Comparison of ENCODE assay signal across 22 cellular contexts in the genomic region with DNA sequence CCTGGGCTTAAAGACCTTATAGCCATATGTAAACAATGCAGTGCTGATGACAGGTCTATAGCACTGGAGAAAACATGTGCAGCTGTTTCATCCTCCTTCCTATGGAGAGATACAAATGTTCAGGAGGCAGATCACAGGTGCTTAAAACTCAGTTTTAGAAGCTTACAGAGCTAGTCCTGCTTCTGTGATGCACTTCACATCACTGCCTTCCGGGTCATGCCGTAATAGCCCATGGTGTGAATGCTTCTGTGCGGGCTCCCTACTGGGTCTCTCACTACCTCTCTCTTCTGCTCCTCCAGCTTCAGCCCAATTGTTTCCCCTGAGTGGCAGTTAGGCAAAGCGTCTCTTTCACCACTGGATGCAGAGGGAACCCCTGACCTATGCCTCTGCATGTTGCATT.
DNase-seq lines count a peak whose midpoint lies in the region; ATAC-seq and TF ChIP-seq lines count a peak whose summit lies in the region.
"Had no signal": no experiment of that assay in that cellular context is flagged by ENCODE, and none has a peak within 500 bp of the region (broad histone marks: within the 10 kb centered on the region; RNA-seq: fewer than 3 reads in every experiment).

No MANE protein-coding gene starts in this region.

- H3K27ac ChIP-seq in duodenal mucosa (ENCODE audit: low read depth, low read length) (no peak overlapping the region), colonic mucosa (no peak overlapping the region)
- H3K27ac ChIP-seq: uterus had no signal

- H3K9me3 ChIP-seq in duodenal mucosa (ENCODE audit: control insufficient read depth in 1 of 2, low read length in 2 of 2), result peaks cover 0 to 3% of the 10 kb centered on the region in 2 donors
- H3K9me3 ChIP-seq in BE2C, result no peaks in the 10 kb centered on the region
- H3K9me3 ChIP-seq in colonic mucosa, result no peaks in the 10 kb centered on the region
- H3K9me3 ChIP-seq: uterus had no signal

- no peak for TF ChIP-seq CTCF in BE2C (IDR thresholded peaks at IDR 0.05; ENCODE audit: low read depth, low read length)
- TF ChIP-seq CTCF in colonic mucosa (IDR thresholded peaks at IDR 0.05), result no peak

- intact Hi-C loops in colonic mucosa (cut with DNase I), result no loop called here

- H3K4me3 ChIP-seq in duodenal mucosa (ENCODE audit: low read depth in 1 of 2, low read length in 2 of 2) (peak overlapping the region; percentile 19 to 64), BE2C (ENCODE audit: low read depth, low read length) (no peak overlapping the region), colonic mucosa (no peak overlapping the region)
- H3K4me3 ChIP-seq: uterus had no signal

- H3K27me3 ChIP-seq in duodenal mucosa (ENCODE audit: control insufficient read depth in 1 of 2, insufficient read depth in 2 of 2, low read length in 2 of 2) (no peaks in the 10 kb centered on the region), BE2C (no peaks in the 10 kb centered on the region), colonic mucosa (no peaks in the 10 kb centered on the region)
- H3K27me3 ChIP-seq: uterus had no signal

- H3K36me3 ChIP-seq in duodenal mucosa (ENCODE audit: control insufficient read depth in 1 of 2, insufficient read depth in 2 of 2, low read length in 2 of 2), result no peaks in the 10 kb centered on the region
- no peaks in the 10 kb centered on the region for H3K36me3 ChIP-seq in BE2C
- no peaks in the 10 kb centered on the region for H3K36me3 ChIP-seq in colonic mucosa
- H3K36me3 ChIP-seq: uterus had no signal

- ATAC-seq in GM21786 (IDR thresholded peaks at IDR 0.05; ENCODE audit: unreplicated experiment), result no peak
- ATAC-seq: activated naive CD4-positive, alpha-beta T cell treated with anti-CD3 and anti-CD28 coated beads, Interleukin-2, amount 50 U/mL, for 72 hours; esophagus mucosa; PC-3; right cardiac atrium; T-helper 17 cell had no signal

- H3K4me1 ChIP-seq in duodenal mucosa (ENCODE audit: control insufficient read depth in 1 of 2, insufficient read depth in 2 of 2, low read length in 2 of 2) (peaks cover 0 to 12% of the 10 kb centered on the region in 2 donors), BE2C (no peaks in the 10 kb centered on the region), colonic mucosa (no peaks in the 10 kb centered on the region)
- H3K4me1 ChIP-seq: uterus had no signal

- DNase-seq in COLO668 (lab: John Stamatoyannopoulos, UW; ENCODE audit: unreplicated experiment), result peak; percentile 82
- peak in 2 of 3 experiments; percentile 79 to 95 for DNase-seq in NCI-H1417 (lab: John Stamatoyannopoulos, UW)
- DNase-seq in NCI-H748 (lab: John Stamatoyannopoulos, UW; ENCODE audit: unreplicated experiment), result peak; percentile 93
- DNase-seq in amygdala (lab: John Stamatoyannopoulos, UW), result no peak
- DNase-seq in BE2C, result no peak
- no peak for DNase-seq in colonic mucosa
- DNase-seq: activated CD4-positive, alpha-beta T cell treated with anti-CD3 and anti-CD28 coated beads, Interleukin-2, amount 10 ng/mL, durations not matched to agents 7 days and 5 days; Calu3; effector CD8-positive, alpha-beta T cell; GF-D8; kidney glomerular epithelial cell; mammary epithelial cell; NCI-H1105; NCI-H446; PC-3; right cardiac atrium; T-helper 17 cell; uterus had no signal

- H3K9ac ChIP-seq in duodenal mucosa (ENCODE audit: low read depth in 1 of 2, low read length in 2 of 2) (no peak overlapping the region), colonic mucosa (ENCODE audit: low read depth in 2 of 2, low read length in 2 of 2) (no peak overlapping the region)

Comparison
In these comparisons a context has a peak if more than half of its experiments do, and no peak if none do; other contexts are left out.
1. DNase-seq: peak in COLO668 (single experiment), NCI-H1417 (2 of 3) and NCI-H748 (single experiment); none in amygdala (0 of 56), BE2C (single experiment) and colonic mucosa (single experiment).
2. H3K4me3 ChIP-seq: peak in duodenal mucosa (2 of 2); none in BE2C (single experiment) and colonic mucosa (single experiment).